Comparison of ENCODE assay signal across 35 cellular contexts in the genomic region with DNA sequence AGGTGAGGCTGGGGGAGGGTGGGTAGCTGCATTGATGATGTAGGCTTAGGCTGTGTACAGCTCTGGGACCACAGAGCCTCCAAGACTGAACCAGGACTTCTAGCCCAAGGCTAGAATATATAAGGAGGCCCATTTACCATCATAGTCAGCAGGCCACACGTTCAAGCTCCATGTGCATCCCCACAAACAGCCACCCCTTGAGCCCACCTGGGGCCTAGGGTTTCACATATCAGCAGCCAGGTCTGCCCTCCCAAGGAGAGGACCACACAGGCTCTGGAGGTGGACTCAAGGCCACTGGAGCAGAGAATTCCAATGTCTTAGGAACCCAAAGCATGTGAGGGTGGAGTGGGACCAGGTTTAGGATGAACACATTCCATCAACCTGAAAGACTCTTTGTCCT.
"Had no signal": no experiment of that assay in that cellular context is flagged by ENCODE, and none has a peak within 500 bp of the region (broad histone marks: within the 10 kb centered on the region; RNA-seq: fewer than 3 reads in every experiment).

No MANE protein-coding gene starts in this region.

- H3K36me3 ChIP-seq: ascending aorta, cardiac muscle cell had no signal

- H3K9me3 ChIP-seq: ascending aorta had no signal

- H3K27ac ChIP-seq: cardiac muscle cell, VCaP had no signal

- H3K27ac Mint-ChIP-seq: activated B cell treated with CpG ODN at 0.5 μM for 24 hours; activated CD4-positive, alpha-beta memory T cell treated with anti-CD3 and anti-CD28 coated beads, Interleukin-2, amount 10 ng/mL, durations not matched to agents 7 days and 5 days; activated CD4-positive, alpha-beta T cell treated with anti-CD3 and anti-CD28 coated beads, Interleukin-2, amount 10 ng/mL, durations not matched to agents 24 days and 14 days; activated CD8-positive, alpha-beta memory T cell treated with anti-CD3 and anti-CD28 coated beads, Interleukin-2, amount 10 ng/mL, durations not matched to agents 7 days and 5 days; activated CD8-positive, alpha-beta T cell treated with anti-CD3 and anti-CD28 coated beads, Interleukin-2, amount 10 ng/mL, durations not matched to agents 7 days and 5 days; activated naive CD4-positive, alpha-beta T cell treated with anti-CD3 and anti-CD28 coated beads, Interleukin-2, amount 10 ng/mL, durations not matched to agents 7 days and 5 days; activated naive CD4-positive, alpha-beta T cell treated with anti-CD3 and anti-CD28 coated beads, Interleukin-2, amount 50 U/mL, for 24 hours; activated naive CD8-positive, alpha-beta T cell; activated naive CD8-positive, alpha-beta T cell treated with anti-CD3 and anti-CD28 coated beads, Interleukin-2, amount 10 ng/mL, durations not matched to agents 7 days and 5 days; activated naive CD8-positive, alpha-beta T cell treated with anti-CD3 and anti-CD28 coated beads, Interleukin-2, amount 50 U/mL, for 24 hours; activated T-cell treated with anti-CD3 and anti-CD28 coated beads, Interleukin-2, amount 50 U/mL, for 24 hours; activated T-helper 2 cell treated with anti-CD3 and anti-CD28 coated beads, Interferon-gamma antibody, Interleukin-2, Interleukin-4, amounts not matched to agents 10 μg/mL and 5 μg/mL and 100 μg/mL, durations not matched to agents 14 hours and 24 hours and 36 hours; brain; T-helper 1 cell treated with Interleukin-12 subunit alpha and Interleukin-12 subunit beta and Interleukin-4 antibody, amounts not matched to agents 30 μg/mL and 1 μg/mL, for 36 hours; T-helper 2 cell treated with Interferon-gamma antibody and Interleukin-4, amounts not matched to agents 5 μg/mL and 100 μg/mL, for 36 hours had no signal

- H3K4me3 Mint-ChIP-seq: activated B cell treated with CpG ODN at 0.5 μM for 24 hours; activated CD4-positive, alpha-beta memory T cell treated with anti-CD3 and anti-CD28 coated beads, Interleukin-2, amount 10 ng/mL, durations not matched to agents 7 days and 5 days; activated CD4-positive, alpha-beta T cell treated with anti-CD3 and anti-CD28 coated beads, Interleukin-2, amount 10 ng/mL, durations not matched to agents 24 days and 14 days; activated CD8-positive, alpha-beta memory T cell treated with anti-CD3 and anti-CD28 coated beads, Interleukin-2, amount 10 ng/mL, durations not matched to agents 7 days and 5 days; activated CD8-positive, alpha-beta T cell treated with anti-CD3 and anti-CD28 coated beads, Interleukin-2, amount 10 ng/mL, durations not matched to agents 7 days and 5 days; activated naive CD4-positive, alpha-beta T cell treated with anti-CD3 and anti-CD28 coated beads, Interleukin-2, amount 10 ng/mL, durations not matched to agents 7 days and 5 days; activated naive CD4-positive, alpha-beta T cell treated with anti-CD3 and anti-CD28 coated beads, Interleukin-2, amount 50 U/mL, for 24 hours; activated naive CD8-positive, alpha-beta T cell; activated naive CD8-positive, alpha-beta T cell treated with anti-CD3 and anti-CD28 coated beads, Interleukin-2, amount 10 ng/mL, durations not matched to agents 7 days and 5 days; activated naive CD8-positive, alpha-beta T cell treated with anti-CD3 and anti-CD28 coated beads, Interleukin-2, amount 50 U/mL, for 24 hours; activated T-cell treated with anti-CD3 and anti-CD28 coated beads, Interleukin-2, amount 50 U/mL, for 24 hours; brain; central memory CD8-positive, alpha-beta T cell; T-helper 1 cell treated with Interleukin-12 subunit alpha and Interleukin-12 subunit beta and Interleukin-4 antibody, amounts not matched to agents 30 μg/mL and 1 μg/mL, for 36 hours; T-helper 2 cell treated with Interferon-gamma antibody and Interleukin-4, amounts not matched to agents 5 μg/mL and 100 μg/mL, for 36 hours had no signal

- ATAC-seq: activated CD8-positive, alpha-beta memory T cell treated with anti-CD3 and anti-CD28 coated beads, Interleukin-2, amount 10 ng/mL, durations not matched to agents 7 days and 5 days; activated CD8-positive, alpha-beta T cell treated with anti-CD3 and anti-CD28 coated beads, Interleukin-2, amount 10 ng/mL, durations not matched to agents 7 days and 5 days; activated naive CD8-positive, alpha-beta T cell treated with anti-CD3 and anti-CD28 coated beads, Interleukin-2, amount 50 U/mL, for 24 hours had no signal

- H3K9me3 Mint-ChIP-seq: activated B cell treated with CpG ODN at 0.5 μM for 24 hours; activated CD4-positive, alpha-beta memory T cell treated with anti-CD3 and anti-CD28 coated beads, Interleukin-2, amount 10 ng/mL, durations not matched to agents 7 days and 5 days; activated CD4-positive, alpha-beta T cell treated with anti-CD3 and anti-CD28 coated beads, Interleukin-2, amount 10 ng/mL, durations not matched to agents 24 days and 14 days; activated naive CD4-positive, alpha-beta T cell treated with anti-CD3 and anti-CD28 coated beads, Interleukin-2, amount 10 ng/mL, durations not matched to agents 7 days and 5 days; activated naive CD4-positive, alpha-beta T cell treated with anti-CD3 and anti-CD28 coated beads, Interleukin-2, amount 50 U/mL, for 24 hours; activated naive CD8-positive, alpha-beta T cell treated with anti-CD3 and anti-CD28 coated beads, Interleukin-2, amount 10 ng/mL, durations not matched to agents 7 days and 5 days; activated naive CD8-positive, alpha-beta T cell treated with anti-CD3 and anti-CD28 coated beads, Interleukin-2, amount 50 U/mL, for 24 hours; activated T-cell treated with anti-CD3 and anti-CD28 coated beads, Interleukin-2, amount 50 U/mL, for 24 hours; activated T-helper 2 cell treated with anti-CD3 and anti-CD28 coated beads, Interferon-gamma antibody, Interleukin-2, Interleukin-4, amounts not matched to agents 10 μg/mL and 5 μg/mL and 100 μg/mL, durations not matched to agents 14 hours and 24 hours and 36 hours; brain; central memory CD8-positive, alpha-beta T cell; T-helper 1 cell treated with Interleukin-12 subunit alpha and Interleukin-12 subunit beta and Interleukin-4 antibody, amounts not matched to agents 30 μg/mL and 1 μg/mL, for 36 hours; T-helper 2 cell treated with Interferon-gamma antibody and Interleukin-4, amounts not matched to agents 5 μg/mL and 100 μg/mL, for 36 hours had no signal

- H3K27me3 ChIP-seq: ascending aorta, cardiac muscle cell had no signal

- DNase-seq: activated B cell treated with CpG ODN at 0.5 μM for 24 hours; activated CD4-positive, alpha-beta memory T cell treated with anti-CD3 and anti-CD28 coated beads, Interleukin-2, amount 10 ng/mL, durations not matched to agents 7 days and 5 days; activated CD4-positive, alpha-beta T cell treated with anti-CD3 and anti-CD28 coated beads for 4 hours; activated CD4-positive, alpha-beta T cell treated with anti-CD3 and anti-CD28 coated beads, Interleukin-2, amount 10 ng/mL, durations not matched to agents 24 days and 14 days; activated CD4-positive, alpha-beta T cell treated with anti-CD3 and anti-CD28 coated beads, Interleukin-2, amount 50 U/mL, for 1 hour; activated CD4-positive, alpha-beta T cell treated with anti-CD3 and anti-CD28 coated beads, Interleukin-2, amount 50 U/mL, for 4 hours; activated CD4-positive, CD25-positive, alpha-beta regulatory T cell treated with anti-CD3 and anti-CD28 coated beads, Interleukin-2, amount 50 U/mL, for 72 hours; activated CD8-positive, alpha-beta memory T cell treated with anti-CD3 and anti-CD28 coated beads for 24 hours; activated CD8-positive, alpha-beta memory T cell treated with anti-CD3 and anti-CD28 coated beads, Interleukin-2, amount 10 ng/mL, durations not matched to agents 7 days and 5 days; activated CD8-positive, alpha-beta memory T cell treated with anti-CD3 and anti-CD28 coated beads, Interleukin-2, amount 50 U/mL, for 48 hours; activated CD8-positive, alpha-beta T cell treated with anti-CD3 and anti-CD28 coated beads, Interleukin-2, amount 10 ng/mL, durations not matched to agents 7 days and 5 days; activated effector memory CD4-positive, alpha-beta T cell treated with Interleukin-2 at 50 U/mL for 16 hours; activated gamma-delta T cell; activated naive CD4-positive, alpha-beta T cell treated with anti-CD3 and anti-CD28 coated beads, Interleukin-2, amount 10 ng/mL, durations not matched to agents 7 days and 5 days; activated naive CD4-positive, alpha-beta T cell treated with Interleukin-2 at 50 U/mL for 16 hours; activated naive CD8-positive, alpha-beta T cell treated with anti-CD3 and anti-CD28 coated beads, Interleukin-2, amount 10 ng/mL, durations not matched to agents 7 days and 5 days; activated naive CD8-positive, alpha-beta T cell treated with anti-CD3 and anti-CD28 coated beads, Interleukin-2, amount 50 U/mL, for 24 hours; activated T-cell treated with anti-CD3 and anti-CD28 coated beads, Interleukin-2, amount 50 U/mL, for 24 hours; activated T-cell treated with anti-CD3 and anti-CD28 coated beads, Interleukin-2, amount 50 U/mL, for 48 hours; anterior cingulate cortex; caudate nucleus; cerebellar nuclear complex; T-helper 1 cell; T-helper 2 cell; T-helper 9 cell had no signal

- H3K27me3 Mint-ChIP-seq: activated naive CD8-positive, alpha-beta T cell had no signal

- H3K4me3 ChIP-seq: ascending aorta, cardiac muscle cell had no signal

- H3K36me3 Mint-ChIP-seq: activated CD8-positive, alpha-beta memory T cell treated with anti-CD3 and anti-CD28 coated beads, Interleukin-2, amount 10 ng/mL, durations not matched to agents 7 days and 5 days; activated naive CD4-positive, alpha-beta T cell treated with anti-CD3 and anti-CD28 coated beads, Interleukin-2, amount 10 ng/mL, durations not matched to agents 7 days and 5 days; activated naive CD4-positive, alpha-beta T cell treated with anti-CD3 and anti-CD28 coated beads, Interleukin-2, amount 50 U/mL, for 24 hours; activated naive CD8-positive, alpha-beta T cell; activated naive CD8-positive, alpha-beta T cell treated with anti-CD3 and anti-CD28 coated beads, Interleukin-2, amount 10 ng/mL, durations not matched to agents 7 days and 5 days; brain had no signal

- H3K4me1 Mint-ChIP-seq: activated B cell treated with CpG ODN at 0.5 μM for 24 hours; activated CD4-positive, alpha-beta memory T cell treated with anti-CD3 and anti-CD28 coated beads, Interleukin-2, amount 10 ng/mL, durations not matched to agents 7 days and 5 days; activated CD4-positive, alpha-beta T cell treated with anti-CD3 and anti-CD28 coated beads, Interleukin-2, amount 10 ng/mL, durations not matched to agents 24 days and 14 days; activated CD8-positive, alpha-beta memory T cell treated with anti-CD3 and anti-CD28 coated beads, Interleukin-2, amount 10 ng/mL, durations not matched to agents 7 days and 5 days; activated naive CD4-positive, alpha-beta T cell treated with anti-CD3 and anti-CD28 coated beads, Interleukin-2, amount 10 ng/mL, durations not matched to agents 7 days and 5 days; activated naive CD4-positive, alpha-beta T cell treated with anti-CD3 and anti-CD28 coated beads, Interleukin-2, amount 50 U/mL, for 24 hours; activated naive CD8-positive, alpha-beta T cell treated with anti-CD3 and anti-CD28 coated beads, Interleukin-2, amount 10 ng/mL, durations not matched to agents 7 days and 5 days; activated naive CD8-positive, alpha-beta T cell treated with anti-CD3 and anti-CD28 coated beads, Interleukin-2, amount 50 U/mL, for 24 hours; central memory CD8-positive, alpha-beta T cell had no signal
